22 cellular contexts compared by ENCODE assay signal in genomic region chr19:39816287-39817048, GRCh38. TPM values are rescaled to one million over a fixed set of nuclear protein-coding genes. Genes with fewer than 3 reads are reported as not detected.
"Had no signal": no experiment of that assay in that cellular context is flagged by ENCODE, and none has a peak within 500 bp of the region (broad histone marks: within the 10 kb centered on the region; RNA-seq: fewer than 3 reads in every experiment).

No MANE protein-coding gene starts in this region.

- H3K4me3 Mint-ChIP-seq: activated CD4-positive, alpha-beta T cell treated with anti-CD3 and anti-CD28 coated beads, Interleukin-2, amount 10 ng/mL, durations not matched to agents 24 days and 14 days; activated naive CD8-positive, alpha-beta T cell; activated T-cell treated with anti-CD3 and anti-CD28 coated beads, Interleukin-2, amount 50 U/mL, for 72 hours; memory B cell; naive thymus-derived CD4-positive, alpha-beta T cell; T-cell had no signal

- H3K27me3 ChIP-seq: cardiac muscle cell, dorsolateral prefrontal cortex, foreskin keratinocyte, ovary, transverse colon had no signal

- H3K36me3 ChIP-seq: cardiac muscle cell, ovary, transverse colon had no signal

- H3K4me3 ChIP-seq: cardiac muscle cell, dorsolateral prefrontal cortex, mucosa of descending colon, ovary, transverse colon had no signal

- H3K27ac Mint-ChIP-seq: activated CD4-positive, alpha-beta T cell treated with anti-CD3 and anti-CD28 coated beads, Interleukin-2, amount 10 ng/mL, durations not matched to agents 24 days and 14 days; activated naive CD8-positive, alpha-beta T cell; memory B cell; T-cell had no signal

- H3K27ac ChIP-seq: cardiac muscle cell, dorsolateral prefrontal cortex, foreskin keratinocyte, ovary, transverse colon had no signal

- H3K9me3 ChIP-seq: mucosa of descending colon, ovary, transverse colon had no signal

- H3K9me3 Mint-ChIP-seq: activated CD4-positive, alpha-beta T cell treated with anti-CD3 and anti-CD28 coated beads, Interleukin-2, amount 10 ng/mL, durations not matched to agents 24 days and 14 days; activated T-cell treated with anti-CD3 and anti-CD28 coated beads, Interleukin-2, amount 50 U/mL, for 72 hours; memory B cell; naive thymus-derived CD4-positive, alpha-beta T cell; T-cell had no signal

- ATAC-seq: activated T-cell treated with anti-CD3 and anti-CD28 coated beads, Interleukin-2, amount 50 U/mL, for 72 hours; foreskin keratinocyte; mucosa of descending colon; naive thymus-derived CD4-positive, alpha-beta T cell; SK-N-SH treated with all-trans-retinoic acid at 6 μM for 48 hours; T-cell had no signal

- DNase-seq: activated CD4-positive, alpha-beta T cell treated with anti-CD3 and anti-CD28 coated beads, Interleukin-2, amount 10 ng/mL, durations not matched to agents 24 days and 14 days; activated CD8-positive, alpha-beta memory T cell treated with anti-CD3 and anti-CD28 coated beads for 24 hours; activated CD8-positive, alpha-beta memory T cell treated with anti-CD3 and anti-CD28 coated beads, Interleukin-2, amount 50 U/mL, for 48 hours; activated gamma-delta T cell; activated T-cell treated with anti-CD3 and anti-CD28 coated beads, Interleukin-2, amount 50 U/mL, for 72 hours; amygdala; dorsolateral prefrontal cortex; foreskin keratinocyte; kidney; mucosa of descending colon; naive thymus-derived CD4-positive, alpha-beta T cell; ovary; stimulated activated naive CD4-positive, alpha-beta T cell treated with Interleukin-2 at 50 U/mL for 16 hours; T-cell; transverse colon had no signal

- H3K27me3 Mint-ChIP-seq: activated CD4-positive, alpha-beta T cell treated with anti-CD3 and anti-CD28 coated beads, Interleukin-2, amount 10 ng/mL, durations not matched to agents 24 days and 14 days; activated naive CD8-positive, alpha-beta T cell; memory B cell; naive thymus-derived CD4-positive, alpha-beta T cell; T-cell had no signal

- H3K4me1 ChIP-seq: foreskin keratinocyte, transverse colon had no signal

RNA-seq across cellular contexts. Expression of gene LEUTX, which starts 37.8 kb away (rescaled TPM):
- total RNA-seq: activated CD4-positive, alpha-beta T cell treated with anti-CD3 and anti-CD28 coated beads, Interleukin-2, amount 10 ng/mL, durations not matched to agents 24 days and 14 days; activated T-cell treated with anti-CD3 and anti-CD28 coated beads, Interleukin-2, amount 50 U/mL, for 72 hours; cardiac muscle cell; dorsolateral prefrontal cortex; epithelial cell of proximal tubule; fibroblast of lung; foreskin keratinocyte; kidney; liver; mucosa of descending colon; naive thymus-derived CD4-positive, alpha-beta T cell; ovary; T-cell; transverse colon had no signal
